In the genomic region with DNA sequence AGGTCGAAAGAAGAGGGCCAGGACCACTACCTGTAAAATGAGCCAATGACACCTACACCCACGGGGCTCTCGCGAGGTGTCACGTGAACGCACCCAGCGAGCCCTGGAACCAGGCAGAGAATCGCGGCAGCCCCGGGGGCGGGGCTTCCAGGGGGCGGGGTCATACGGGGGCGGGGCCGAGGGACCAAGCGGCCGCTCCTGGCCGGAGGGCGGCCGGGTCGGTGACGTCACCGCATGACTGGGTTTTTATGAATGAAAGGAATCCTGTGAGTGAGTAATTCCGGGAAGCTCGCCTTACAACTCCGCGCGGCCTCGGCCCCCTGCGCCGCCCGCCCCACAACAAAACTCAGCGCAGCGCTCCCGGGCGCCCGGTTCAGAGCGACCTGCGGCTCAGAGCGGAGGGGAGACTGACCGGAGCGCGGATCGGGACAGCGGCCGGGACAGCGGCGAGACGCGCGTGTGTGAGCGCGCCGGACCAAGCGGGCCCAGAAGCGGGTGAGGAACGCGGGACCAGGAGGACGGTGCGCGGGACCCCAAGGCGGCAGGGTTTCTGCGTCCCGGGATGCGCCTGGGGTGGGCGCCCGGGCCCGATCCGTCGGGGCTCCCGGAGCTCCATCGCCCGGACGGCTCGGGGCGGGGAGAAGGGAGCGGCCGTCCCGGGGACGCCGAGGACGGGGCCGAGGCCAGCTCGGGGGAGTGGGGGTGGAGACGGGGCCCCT, we compare ENCODE assay signal across 8 cellular contexts. TPM values are rescaled to one million over a fixed set of nuclear protein-coding genes. Genes with fewer than 3 reads are reported as not detected.
DNase-seq lines count a peak whose midpoint lies in the region; ATAC-seq and TF ChIP-seq lines count a peak whose summit lies in the region.

A gene (plus strand): TSS at position 277 of the 719 bp plus-strand sequence. CDS start 11,860 bp downstream, outside the sequence.

- H3K27me3 ChIP-seq in dorsolateral prefrontal cortex (no peaks in the 10 kb centered on the region), right lobe of liver (no peaks in the 10 kb centered on the region)

- POLR2A ChIA-PET in activated CD4-positive, alpha-beta memory T cell treated with anti-CD3 and anti-CD28 coated beads, Interleukin-2, amount 10 ng/mL, durations not matched to agents 7 days and 5 days (lab: Charles Lee), result interaction anchor here (0.7 to 8.2 kb wide), 15 partner anchors 8 to 1318 kb away, joined by 3 to 93 read pairs (median 6); a partner anchor contains a TSS

- CTCF ChIA-PET in activated CD4-positive, alpha-beta memory T cell treated with anti-CD3 and anti-CD28 coated beads, Interleukin-2, amount 10 ng/mL, durations not matched to agents 7 days and 5 days (lab: Charles Lee), result interaction anchor here (0.8 to 3.5 kb wide), 8 partner anchors 10 to 595 kb away, joined by 3 to 16 read pairs (median 6); a partner anchor contains a TSS

- H3K36me3 Mint-ChIP-seq in activated CD4-positive, alpha-beta memory T cell treated with anti-CD3 and anti-CD28 coated beads, Interleukin-2, amount 10 ng/mL, durations not matched to agents 7 days and 5 days (ENCODE audit: low read depth), result peaks cover 7% of the 10 kb centered on the region

- no peaks in the 10 kb centered on the region for H3K27me3 Mint-ChIP-seq in activated CD4-positive, alpha-beta memory T cell treated with anti-CD3 and anti-CD28 coated beads, Interleukin-2, amount 10 ng/mL, durations not matched to agents 7 days and 5 days

- H3K27ac Mint-ChIP-seq in activated CD4-positive, alpha-beta memory T cell treated with anti-CD3 and anti-CD28 coated beads, Interleukin-2, amount 10 ng/mL, durations not matched to agents 7 days and 5 days, result peak within 1 kb of the TSS; percentile 98

- intact Hi-C loops in dorsolateral prefrontal cortex (cut with DNase I), result loop anchor here (2.0 to 5.0 kb wide), 3 partner anchors 19 to 85 kb away; no protein-coding TSS in a partner anchor
- intact Hi-C loops in right lobe of liver (cut with DNase I), result no loop called here

- peak within 1 kb of the TSS; percentile 62 to 89 (median 78) for H3K4me3 ChIP-seq in dorsolateral prefrontal cortex
- H3K4me3 ChIP-seq in right lobe of liver, result peak within 1 kb of the TSS; percentile 60 to 93 (median 74)

- no peaks in the 10 kb centered on the region for H3K36me3 ChIP-seq in right lobe of liver

- H3K4me3 Mint-ChIP-seq in activated CD4-positive, alpha-beta memory T cell treated with anti-CD3 and anti-CD28 coated beads, Interleukin-2, amount 10 ng/mL, durations not matched to agents 7 days and 5 days, result peak within 1 kb of the TSS; percentile 89

- H3K9me3 Mint-ChIP-seq in activated CD4-positive, alpha-beta memory T cell treated with anti-CD3 and anti-CD28 coated beads, Interleukin-2, amount 10 ng/mL, durations not matched to agents 7 days and 5 days, result no peaks in the 10 kb centered on the region

- peaks cover 58% of the 10 kb centered on the region for H3K4me1 Mint-ChIP-seq in activated CD4-positive, alpha-beta memory T cell treated with anti-CD3 and anti-CD28 coated beads, Interleukin-2, amount 10 ng/mL, durations not matched to agents 7 days and 5 days

- under 1% methylated on average over 28 of the region's 85 CpGs for WGBS in right lobe of liver (ENCODE audit: insufficient coverage, low coverage, low lambda C conversion rate, missing lambda C conversion rate)

- DNase-seq in AG20443 (ENCODE audit: low spot score) (peak; percentile 97), NCI-H774 (lab: John Stamatoyannopoulos, UW) (peak; percentile 77), dorsolateral prefrontal cortex (peak; percentile 86 to 96 (median 92)), right lobe of liver (peak; percentile 97 to 98 (median 97))
- peak; percentile 94 for DNase-seq in activated CD4-positive, alpha-beta memory T cell treated with anti-CD3 and anti-CD28 coated beads, Interleukin-2, amount 10 ng/mL, durations not matched to agents 7 days and 5 days
- peak; percentile 85 for DNase-seq in stimulated activated CD4-positive, alpha-beta T cell treated with anti-CD3 and anti-CD28 coated beads, Interleukin-4, amount 100 ng/mL, for 1 hour

- TF ChIP-seq POLR2A in right lobe of liver (IDR thresholded peaks at IDR 0.05), result peak; percentile 98

- H3K9me3 ChIP-seq in right lobe of liver, result no peaks in the 10 kb centered on the region

- ATAC-seq in GM19025 (IDR thresholded peaks at IDR 0.05; ENCODE audit: low read depth, unreplicated experiment), result peak; percentile 62
- peak; percentile 37 for ATAC-seq in HG03442 (IDR thresholded peaks at IDR 0.05; ENCODE audit: unreplicated experiment)
- ATAC-seq in right lobe of liver, result peak; percentile 74 to 83 (median 82)

- H3K27ac ChIP-seq in dorsolateral prefrontal cortex, result peak within 1 kb of the TSS; percentile 55 to 98 (median 90)
- peak within 1 kb of the TSS; percentile 98 to 100 (median 99) for H3K27ac ChIP-seq in right lobe of liver

- TF ChIP-seq CTCF in dorsolateral prefrontal cortex (IDR thresholded peaks at IDR 0.05 in 54 of 56, conservative IDR thresholded peaks at IDR 0.05 in 2 of 56; ENCODE audit: low read depth in 1 of 56, partially characterized antibody in 56 of 56) (peak in 6 of 56 donors; percentile 7 to 28 (median 12)), right lobe of liver (IDR thresholded peaks at IDR 0.05) (no peak)

- no peaks in the 10 kb centered on the region for H3K4me1 ChIP-seq in right lobe of liver

RNA-seq across cellular contexts. Expression of the gene that starts here (rescaled TPM):
- total RNA-seq in activated CD4-positive, alpha-beta memory T cell treated with anti-CD3 and anti-CD28 coated beads, Interleukin-2, amount 10 ng/mL, durations not matched to agents 7 days and 5 days, result 10 to 100 TPM; 15.3 to 16.4 TPM
- 100 to 1,000 TPM in 1 of 120 experiments, 10 to 100 TPM in 67, 1 to 10 TPM in 52; 3.4 to 113 (median 10.9) TPM for total RNA-seq in dorsolateral prefrontal cortex
- 10 to 100 TPM in 3 of 6 experiments, 1 to 10 TPM in 3; 2.6 to 30.6 (median 11.0) TPM for total RNA-seq in right lobe of liver

Comparison
In these comparisons a context has a peak if more than half of its experiments do, and no peak if none do; other contexts are left out.
1. Peak in every context shown above with its lines: DNase-seq, ATAC-seq, H3K4me3 ChIP-seq and H3K27ac ChIP-seq.
2. intact Hi-C loops: an anchor here in dorsolateral prefrontal cortex (2.0 to 5.0 kb wide); none called in right lobe of liver.